In the genomic region with DNA sequence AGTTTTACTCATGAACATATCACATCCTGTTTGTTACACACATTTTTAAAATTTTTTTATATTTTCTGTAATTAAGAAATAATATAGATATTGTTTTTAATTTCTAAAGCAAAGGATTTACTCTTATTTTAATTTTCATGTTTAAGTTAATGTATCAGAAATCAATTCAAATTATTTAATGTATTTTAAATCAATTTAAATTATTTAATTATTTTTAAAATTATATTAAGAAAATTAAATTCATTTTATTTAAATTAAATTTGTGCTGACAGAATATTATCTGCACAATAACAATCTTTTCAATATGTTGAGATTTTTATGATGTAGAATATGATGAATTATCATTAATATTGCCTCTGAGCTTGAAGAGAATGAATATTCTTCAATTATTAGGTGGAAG, we compare ENCODE assay signal across 16 cellular contexts.
DNase-seq lines count a peak whose midpoint lies in the region; ATAC-seq, FAIRE-seq and TF ChIP-seq lines count a peak whose summit lies in the region.
"Had no signal": no experiment of that assay in that cellular context is flagged by ENCODE, and none has a peak within 500 bp of the region (broad histone marks: within the 10 kb centered on the region; RNA-seq: fewer than 3 reads in every experiment).

No MANE protein-coding gene starts in this region.

- no peak for TF ChIP-seq CTCF in pancreas (IDR thresholded peaks at IDR 0.05)

- peak; percentile 82 for FAIRE-seq in TTC549 (lab: Jason Lieb, UNC)
- FAIRE-seq in frontal cortex (lab: Jason Lieb, UNC) = peak; percentile 99
- peak; percentile 96 for FAIRE-seq in pancreas (lab: Jason Lieb, UNC)
- FAIRE-seq: A549, GM12878, H54 had no signal

- no peak for ATAC-seq in pancreas
- no peak for ATAC-seq in left colon
- ATAC-seq: A549, GM12878, GM23338 had no signal

- no peaks in the 10 kb centered on the region for H3K36me3 ChIP-seq in pancreas
- H3K36me3 ChIP-seq: BLaER1 had no signal

- intact Hi-C loops in pancreas (cut with DNase I) = no loop called here
- intact Hi-C loops in left colon (cut with DNase I, micrococcal nuclease) = no loop called here

- no peak overlapping the region for H3K27ac ChIP-seq in pancreas
- H3K27ac ChIP-seq: A549, BLaER1, HL-60 had no signal

- no peaks in the 10 kb centered on the region for H3K9me3 ChIP-seq in pancreas
- H3K9me3 ChIP-seq: A549, BLaER1 had no signal

- no peak overlapping the region for H3K4me3 ChIP-seq in pancreas
- H3K4me3 ChIP-seq: A549, BLaER1, GM12878, GM23338 had no signal

- H3K27me3 ChIP-seq in pancreas = no peaks in the 10 kb centered on the region
- H3K27me3 ChIP-seq: BLaER1 had no signal

- H3K4me1 ChIP-seq in pancreas = no peaks in the 10 kb centered on the region
- H3K4me1 ChIP-seq: A549, BLaER1 had no signal

- DNase-seq in frontal cortex (ENCODE audit: low spot score in 2 of 2) (no peak), pancreas (no peak), left colon (no peak)
- DNase-seq in activated effector memory CD4-positive, alpha-beta T cell treated with anti-CD3 and anti-CD28 coated beads, Interleukin-2, amount 50 U/mL, for 16 hours = no peak
- no peak for DNase-seq in activated naive CD4-positive, alpha-beta T cell (lab: John Stamatoyannopoulos, UW)
- DNase-seq: CD4-positive, alpha-beta memory T cell; DMS153; DMS79; HCEC 1CT had no signal
